In the genomic region with DNA sequence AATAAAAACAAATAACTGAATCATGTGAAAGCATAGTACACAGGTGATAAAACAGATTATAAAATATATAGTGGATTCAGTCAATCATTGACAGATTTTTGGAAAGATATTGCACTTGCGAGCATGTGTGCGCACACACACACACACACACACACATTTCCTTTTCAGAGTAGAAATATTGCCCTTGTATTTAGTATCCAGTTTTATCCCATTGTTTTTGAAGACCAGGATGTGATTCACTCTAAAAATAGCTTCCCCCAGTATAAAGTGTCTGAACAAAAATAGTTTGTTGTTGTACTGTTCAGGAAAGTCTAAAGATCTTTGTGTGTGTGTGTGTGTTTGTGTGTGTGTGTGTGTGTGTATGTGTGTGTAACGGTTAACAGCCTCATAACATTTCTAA, we compare ENCODE assay signal across 16 cellular contexts.
DNase-seq lines count a peak whose midpoint lies in the region; ATAC-seq and TF ChIP-seq lines count a peak whose summit lies in the region.
"Had no signal": no experiment of that assay in that cellular context is flagged by ENCODE, and none has a peak within 500 bp of the region (broad histone marks: within the 10 kb centered on the region; RNA-seq: fewer than 3 reads in every experiment).

No MANE protein-coding gene starts in this region.

- H2AFZ ChIP-seq in fibroblast of lung (ENCODE audit: low read length) = no peak overlapping the region

- H3K79me2 ChIP-seq in fibroblast of lung (ENCODE audit: control insufficient read depth, insufficient read depth, low read length) = no peaks in the 10 kb centered on the region

- POLR2A ChIA-PET in activated CD4-positive, alpha-beta memory T cell treated with anti-CD3 and anti-CD28 coated beads for 36 hours (lab: Charles Lee) = no interaction called here

- peak overlapping the region in 2 of 3 experiments; percentile 39 to 71 for H3K27ac Mint-ChIP-seq in nephron
- no peak overlapping the region for H3K27ac Mint-ChIP-seq in activated CD4-positive, alpha-beta memory T cell treated with anti-CD3 and anti-CD28 coated beads for 36 hours
- H3K27ac Mint-ChIP-seq: activated CD8-positive, alpha-beta memory T cell treated with anti-CD3 and anti-CD28 coated beads, Interleukin-2, amount 10 ng/mL, durations not matched to agents 7 days and 5 days; activated naive CD4-positive, alpha-beta T cell treated with anti-CD3 and anti-CD28 coated beads, Interleukin-2, amount 10 ng/mL, durations not matched to agents 7 days and 5 days; CD14-positive monocyte; memory B cell had no signal

- H3K9me3 Mint-ChIP-seq in nephron = peaks cover 2% of the 10 kb centered on the region
- no peaks in the 10 kb centered on the region for H3K9me3 Mint-ChIP-seq in activated CD4-positive, alpha-beta memory T cell treated with anti-CD3 and anti-CD28 coated beads for 36 hours
- H3K9me3 Mint-ChIP-seq: activated naive CD4-positive, alpha-beta T cell treated with anti-CD3 and anti-CD28 coated beads, Interleukin-2, amount 10 ng/mL, durations not matched to agents 7 days and 5 days had no signal

- H3K27me3 ChIP-seq in fibroblast of lung (ENCODE audit: control insufficient read depth, insufficient read depth, low read length) = no peaks in the 10 kb centered on the region
- H3K27me3 ChIP-seq: colonic mucosa had no signal

- H3K36me3 Mint-ChIP-seq in nephron (ENCODE audit: low read depth) = no peaks in the 10 kb centered on the region
- no peaks in the 10 kb centered on the region for H3K36me3 Mint-ChIP-seq in activated CD4-positive, alpha-beta memory T cell treated with anti-CD3 and anti-CD28 coated beads for 36 hours
- H3K36me3 Mint-ChIP-seq: activated CD8-positive, alpha-beta memory T cell treated with anti-CD3 and anti-CD28 coated beads, Interleukin-2, amount 10 ng/mL, durations not matched to agents 7 days and 5 days; activated naive CD4-positive, alpha-beta T cell treated with anti-CD3 and anti-CD28 coated beads, Interleukin-2, amount 10 ng/mL, durations not matched to agents 7 days and 5 days; CD14-positive monocyte; memory B cell had no signal

- no peaks in the 10 kb centered on the region for H3K36me3 ChIP-seq in SK-N-MC (ENCODE audit: insufficient read depth, low read length)
- H3K36me3 ChIP-seq in fibroblast of lung (ENCODE audit: control insufficient read depth, insufficient read depth, low read length) = no peaks in the 10 kb centered on the region
- H3K36me3 ChIP-seq: colonic mucosa had no signal

- peak overlapping the region in 1 of 3 experiments; percentile 44 for H3K4me3 Mint-ChIP-seq in nephron
- H3K4me3 Mint-ChIP-seq in activated CD4-positive, alpha-beta memory T cell treated with anti-CD3 and anti-CD28 coated beads for 36 hours = no peak overlapping the region
- H3K4me3 Mint-ChIP-seq: activated CD8-positive, alpha-beta memory T cell treated with anti-CD3 and anti-CD28 coated beads, Interleukin-2, amount 10 ng/mL, durations not matched to agents 7 days and 5 days; activated naive CD4-positive, alpha-beta T cell treated with anti-CD3 and anti-CD28 coated beads, Interleukin-2, amount 10 ng/mL, durations not matched to agents 7 days and 5 days; CD14-positive monocyte; memory B cell had no signal

- no peak for ATAC-seq in GM21786 (IDR thresholded peaks at IDR 0.05; ENCODE audit: unreplicated experiment)
- no peak for ATAC-seq in GM19351 (IDR thresholded peaks at IDR 0.05; ENCODE audit: unreplicated experiment)
- ATAC-seq: activated CD8-positive, alpha-beta memory T cell treated with anti-CD3 and anti-CD28 coated beads, Interleukin-2, amount 10 ng/mL, durations not matched to agents 7 days and 5 days had no signal

- H3K27ac ChIP-seq in SK-N-MC (no peak overlapping the region), fibroblast of lung (ENCODE audit: insufficient read depth, low read length) (no peak overlapping the region)
- H3K27ac ChIP-seq: colonic mucosa had no signal

- 0 out of 2 replicates have a peak overlapping the region, but pooled peaks have one; percentile 13 for H3K4me3 ChIP-seq in SK-N-MC
- H3K4me3 ChIP-seq in fibroblast of lung (replicated peaks in 1 of 4; ENCODE audit: control extremely low read depth in 1 of 4, insufficient read depth in 1 of 4, low read depth in 3 of 4, low read length in 4 of 4) = peak overlapping the region in 1 of 4 experiments; percentile 7
- H3K4me3 ChIP-seq: colonic mucosa had no signal

- no peaks in the 10 kb centered on the region for H4K20me1 ChIP-seq in fibroblast of lung (ENCODE audit: control insufficient read depth, extremely low read depth, insufficient read depth, low read length)

- no peaks in the 10 kb centered on the region for H3K9me3 ChIP-seq in SK-N-MC (ENCODE audit: low read depth, low read length)
- H3K9me3 ChIP-seq in fibroblast of lung (ENCODE audit: control insufficient read depth, insufficient read depth, low read depth, low read length) = no peaks in the 10 kb centered on the region
- H3K9me3 ChIP-seq: colonic mucosa had no signal

- peaks cover 51% of the 10 kb centered on the region for H3K4me1 Mint-ChIP-seq in nephron
- no peaks in the 10 kb centered on the region for H3K4me1 Mint-ChIP-seq in activated CD4-positive, alpha-beta memory T cell treated with anti-CD3 and anti-CD28 coated beads for 36 hours (ENCODE audit: low read depth)
- H3K4me1 Mint-ChIP-seq: activated CD8-positive, alpha-beta memory T cell treated with anti-CD3 and anti-CD28 coated beads, Interleukin-2, amount 10 ng/mL, durations not matched to agents 7 days and 5 days; activated naive CD4-positive, alpha-beta T cell treated with anti-CD3 and anti-CD28 coated beads, Interleukin-2, amount 10 ng/mL, durations not matched to agents 7 days and 5 days; CD14-positive monocyte; memory B cell had no signal

- no peak for TF ChIP-seq CTCF in fibroblast of lung (conservative IDR thresholded peaks at IDR 0.05 in 1 of 2, IDR thresholded peaks at IDR 0.05 in 1 of 2; ENCODE audit: low read depth in 1 of 2, low read length in 2 of 2)
- no peak for TF ChIP-seq CTCF in nephron (IDR thresholded peaks at IDR 0.05; ENCODE audit: unreplicated experiment in 3 of 3)

- CTCF ChIA-PET in activated CD4-positive, alpha-beta memory T cell treated with anti-CD3 and anti-CD28 coated beads for 36 hours (lab: Charles Lee) = no interaction called here

- H3K4me2 ChIP-seq in fibroblast of lung (ENCODE audit: extremely low read depth, insufficient read depth, low read length) = peak overlapping the region; percentile 48

- intact Hi-C loops in activated CD4-positive, alpha-beta memory T cell treated with anti-CD3 and anti-CD28 coated beads for 36 hours (cut with micrococcal nuclease) = no loop called here

- no peaks in the 10 kb centered on the region for H3K27me3 Mint-ChIP-seq in nephron (ENCODE audit: low read depth)
- H3K27me3 Mint-ChIP-seq in activated CD4-positive, alpha-beta memory T cell treated with anti-CD3 and anti-CD28 coated beads for 36 hours = no peaks in the 10 kb centered on the region
- H3K27me3 Mint-ChIP-seq: activated CD8-positive, alpha-beta memory T cell treated with anti-CD3 and anti-CD28 coated beads, Interleukin-2, amount 10 ng/mL, durations not matched to agents 7 days and 5 days; activated naive CD4-positive, alpha-beta T cell treated with anti-CD3 and anti-CD28 coated beads, Interleukin-2, amount 10 ng/mL, durations not matched to agents 7 days and 5 days; memory B cell had no signal

- H3K4me1 ChIP-seq in fibroblast of lung (ENCODE audit: control insufficient read depth, extremely low read depth, insufficient read depth, low read length) = no peaks in the 10 kb centered on the region
- H3K4me1 ChIP-seq: colonic mucosa had no signal

- H3K9ac ChIP-seq in SK-N-MC (ENCODE audit: insufficient read length) (no peak overlapping the region), fibroblast of lung (ENCODE audit: insufficient read depth, low read length) (no peak overlapping the region)

- peak; percentile 9 for DNase-seq in GM03348 (ENCODE audit: low spot score)
- DNase-seq in SK-N-MC (ENCODE audit: low read depth, low spot score) = no peak
- DNase-seq in fibroblast of lung (ENCODE audit: low read depth in 2 of 2) = peak; percentile 49 to 76
- no peak for DNase-seq in activated CD4-positive, alpha-beta memory T cell treated with anti-CD3 and anti-CD28 coated beads for 36 hours
- DNase-seq in NCI-H2081 (lab: John Stamatoyannopoulos, UW) = no peak
- DNase-seq: activated CD8-positive, alpha-beta memory T cell treated with anti-CD3 and anti-CD28 coated beads, Interleukin-2, amount 10 ng/mL, durations not matched to agents 7 days and 5 days; activated naive CD4-positive, alpha-beta T cell treated with anti-CD3 and anti-CD28 coated beads, Interleukin-2, amount 10 ng/mL, durations not matched to agents 7 days and 5 days; colonic mucosa; GF-D8; NCI-H146; substantia nigra had no signal

Comparison
In these comparisons a context has a peak if more than half of its experiments do, and no peak if none do; other contexts are left out.
1. DNase-seq: peak in GM03348 (single experiment) and fibroblast of lung (2 of 2); none in SK-N-MC (single experiment), activated CD4-positive, alpha-beta memory T cell treated with anti-CD3 and anti-CD28 coated beads for 36 hours (single experiment) and NCI-H2081 (0 of 2).